In genomic region chr3:194271459-194272035, GRCh38 we compare ENCODE assay signal across 12 cellular contexts.
A peak's percentile ranks its signal among the peaks of the same experiment; 100 is the strongest.
DNase-seq lines count a peak whose midpoint lies in the region; ATAC-seq and TF ChIP-seq lines count a peak whose summit lies in the region.
"Had no signal": no experiment of that assay in that cellular context is flagged by ENCODE, and none has a peak within 500 bp of the region (broad histone marks: within the 10 kb centered on the region; RNA-seq: fewer than 3 reads in every experiment).

No MANE protein-coding gene starts in this region.

- CTCF ChIA-PET in PC-9 (lab: Charles Lee): interaction anchor here (0.6 to 2.2 kb wide), 5 partner anchors 44 to 1067 kb away, joined by 3 to 14 read pairs (median 6); no protein-coding TSS in a partner anchor

- TF ChIP-seq EP300 in suprapubic skin (IDR thresholded peaks at IDR 0.05): no peak

- POLR2A ChIA-PET in PC-9 (lab: Charles Lee; ENCODE audit: unreplicated experiment): interaction anchor here (0.6 to 1.7 kb wide), 4 partner anchors 59 to 424 kb away, joined by 3 to 31 read pairs (median 5); no protein-coding TSS in a partner anchor

- TF ChIP-seq CTCF in PC-9 (conservative IDR thresholded peaks at IDR 0.05) (no peak), suprapubic skin (IDR thresholded peaks at IDR 0.05) (no peak)

- H2AFZ ChIP-seq in PC-9: no peak overlapping the region

- no peaks in the 10 kb centered on the region for H3K79me2 ChIP-seq in PC-9 (ENCODE audit: low read depth)

- H3K9me3 ChIP-seq in PC-9 (ENCODE audit: insufficient read depth, low read depth) (no peaks in the 10 kb centered on the region), mucosa of rectum (ENCODE audit: control insufficient read depth in 2 of 2, low read length in 2 of 2) (no peaks in the 10 kb centered on the region), suprapubic skin (no peaks in the 10 kb centered on the region)
- H3K9me3 ChIP-seq: HAP-1 had no signal

- H3K36me3 ChIP-seq in PC-9 (ENCODE audit: low read depth) (no peaks in the 10 kb centered on the region), mucosa of rectum (ENCODE audit: control insufficient read depth in 2 of 2, insufficient read depth in 2 of 2, low read length in 2 of 2) (no peaks in the 10 kb centered on the region), suprapubic skin (no peaks in the 10 kb centered on the region)
- H3K36me3 ChIP-seq: HAP-1 had no signal

- ATAC-seq in GM18502 (IDR thresholded peaks at IDR 0.05; ENCODE audit: poor library complexity, unreplicated experiment): no peak

- H3F3A ChIP-seq in PC-9 (ENCODE audit: insufficient read depth, low read depth): peaks cover 77% of the 10 kb centered on the region

- no peak overlapping the region for H3K9ac ChIP-seq in mucosa of rectum (ENCODE audit: low read depth in 1 of 2, low read length in 2 of 2)

- no peaks in the 10 kb centered on the region for H4K20me1 ChIP-seq in PC-9 (ENCODE audit: insufficient read depth)

- no peak for DNase-seq in PC-9
- no peak for DNase-seq in suprapubic skin (ENCODE audit: low spot score in 2 of 2)
- no peak for DNase-seq in OCI-M2 (lab: John Stamatoyannopoulos, UW; ENCODE audit: unreplicated experiment)
- no peak for DNase-seq in SIG-M5 (lab: John Stamatoyannopoulos, UW)
- no peak for DNase-seq in dedifferentiated amniotic fluid mesenchymal stem cell (ENCODE audit: extremely low spot score)
- DNase-seq: activated B cell treated with CpG ODN at 0.5 μM for 24 hours, naive B cell, NCI-H2227 treated with DMSO at 0.1 percent for 48 hours had no signal

- H3K9me2 ChIP-seq in PC-9 (ENCODE audit: insufficient read depth): no peaks in the 10 kb centered on the region

- no peaks in the 10 kb centered on the region for H3K27me3 ChIP-seq in PC-9 (ENCODE audit: insufficient read depth, low read depth)
- H3K27me3 ChIP-seq in mucosa of rectum (ENCODE audit: control insufficient read depth in 2 of 2, insufficient read depth in 2 of 2, low read length in 2 of 2): no peaks in the 10 kb centered on the region
- no peaks in the 10 kb centered on the region for H3K27me3 ChIP-seq in suprapubic skin

- peak overlapping the region; percentile 72 for H3K4me2 ChIP-seq in PC-9

- no peak overlapping the region for H3K4me3 ChIP-seq in PC-9
- no peak overlapping the region for H3K4me3 ChIP-seq in mucosa of rectum (ENCODE audit: low read length in 2 of 2)
- no peak overlapping the region for H3K4me3 ChIP-seq in suprapubic skin
- H3K4me3 ChIP-seq: HAP-1 had no signal

- no peak for TF ChIP-seq POLR2A in suprapubic skin (IDR thresholded peaks at IDR 0.05)

- WGBS in suprapubic skin: 43% methylated on average over 13 of the region's 15 CpGs

- no TSS peak for BruUV-seq in PC-9 (replicated peaks; lab: Mats Ljungman, UMichigan)

- H3K27ac ChIP-seq in PC-9 (peak overlapping the region; percentile 91), cingulate gyrus (ENCODE audit: low read depth, low read length) (peak overlapping the region; percentile 94), mucosa of rectum (ENCODE audit: low read depth in 2 of 2, low read length in 2 of 2) (peak overlapping the region; percentile 31 to 66), suprapubic skin (peak overlapping the region; percentile 85)

- intact Hi-C loops in PC-9 (cut with micrococcal nuclease; ENCODE audit: unreplicated experiment): loop anchor here (1.0 to 2.0 kb wide), 6 partner anchors 43 to 268 kb away; no protein-coding TSS in a partner anchor

- H3K4me1 ChIP-seq in PC-9 (replicated peaks; ENCODE audit: insufficient read depth) (peaks cover 87% of the 10 kb centered on the region), mucosa of rectum (ENCODE audit: control insufficient read depth in 2 of 2, insufficient read depth in 2 of 2, low read length in 2 of 2) (peaks cover 17 to 19% of the 10 kb centered on the region in 2 donors), suprapubic skin (peaks cover 78% of the 10 kb centered on the region)
- H3K4me1 ChIP-seq: HAP-1 had no signal
